ENCODE assay signal across 15 cellular contexts in genomic region chr7:30755384-30756154, GRCh38. TPM values are rescaled to one million over a fixed set of nuclear protein-coding genes. Genes with fewer than 3 reads are reported as not detected.
DNase-seq lines count a peak whose midpoint lies in the region; ATAC-seq, FAIRE-seq and TF ChIP-seq lines count a peak whose summit lies in the region.
"Had no signal": no experiment of that assay in that cellular context is flagged by ENCODE, and none has a peak within 500 bp of the region (broad histone marks: within the 10 kb centered on the region; RNA-seq: fewer than 3 reads in every experiment).

No MANE protein-coding gene starts in this region.

- DNase-seq in Ammon's horn (ENCODE audit: low spot score) (peak; percentile 62), astrocyte (ENCODE audit: low read depth) (peak; percentile 20), heart left ventricle (peak; percentile 81 to 91 (median 83)), neuronal stem cell (ENCODE audit: low spot score) (no peak), GM12891 (ENCODE audit: insufficient read length, low spot score) (no peak), HFFc6 (no peak)
- DNase-seq: activated CD4-positive, alpha-beta T cell treated with anti-CD3 and anti-CD28 coated beads, Interleukin-2, amount 10 ng/mL, durations not matched to agents 7 days and 5 days; foreskin keratinocyte; NCI-H1930; T-helper 1 cell had no signal

- no peak overlapping the region for H3K4me3 Mint-ChIP-seq in astrocyte (ENCODE audit: unreplicated experiment)
- H3K4me3 Mint-ChIP-seq in HFFc6, result no peak overlapping the region
- H3K4me3 Mint-ChIP-seq: activated CD4-positive, alpha-beta T cell treated with anti-CD3 and anti-CD28 coated beads, Interleukin-2, amount 10 ng/mL, durations not matched to agents 7 days and 5 days; type B pancreatic cell had no signal

- H2BK15ac ChIP-seq in neuronal stem cell (ENCODE audit: low read length), result no peak overlapping the region

- H3K27me3 ChIP-seq in astrocyte (ENCODE audit: insufficient read depth, low read length) (no peaks in the 10 kb centered on the region), heart left ventricle (no peaks in the 10 kb centered on the region), neuronal stem cell (ENCODE audit: control insufficient read depth in 3 of 3, insufficient read depth in 3 of 3, low read depth in 1 of 3, low read length in 3 of 3) (no peaks in the 10 kb centered on the region)
- H3K27me3 ChIP-seq: foreskin keratinocyte had no signal

- H3K9me3 ChIP-seq in astrocyte (ENCODE audit: insufficient read depth, low read depth, low read length) (no peaks in the 10 kb centered on the region), heart left ventricle (no peaks in the 10 kb centered on the region), neuronal stem cell (replicated peaks in 1 of 2; ENCODE audit: control insufficient read depth in 2 of 2, insufficient read depth in 1 of 2, low read depth in 1 of 2, low read length in 2 of 2) (peaks cover 0 to 2% of the 10 kb centered on the region in 2 donors)

- H2AK5ac ChIP-seq in neuronal stem cell (ENCODE audit: low read depth, low read length), result no peak overlapping the region

- TF ChIP-seq CTCF in astrocyte (IDR thresholded peaks at IDR 0.05; ENCODE audit: insufficient read depth, low read depth, low read length) (no peak), heart left ventricle (IDR thresholded peaks at IDR 0.05) (peak in 3 of 12 donors; percentile 12 to 20 (median 12)), HFFc6 (IDR thresholded peaks at IDR 0.05) (no peak; the same call in 1 of the 2 replicates)

- H4K91ac ChIP-seq in neuronal stem cell (ENCODE audit: low read depth, low read length, poor library complexity), result no peak overlapping the region

- H3K36me3 Mint-ChIP-seq in astrocyte (ENCODE audit: low read depth, unreplicated experiment) (no peaks in the 10 kb centered on the region), HFFc6 (ENCODE audit: low read depth) (no peaks in the 10 kb centered on the region; the same call in 1 of the 2 replicates)
- H3K36me3 Mint-ChIP-seq: type B pancreatic cell had no signal

- H3K4me1 Mint-ChIP-seq in astrocyte (ENCODE audit: low read depth, unreplicated experiment) (peaks cover 9% of the 10 kb centered on the region), HFFc6 (ENCODE audit: low read depth) (peaks cover 13% of the 10 kb centered on the region)
- H3K4me1 Mint-ChIP-seq: activated CD4-positive, alpha-beta T cell treated with anti-CD3 and anti-CD28 coated beads, Interleukin-2, amount 10 ng/mL, durations not matched to agents 7 days and 5 days had no signal

- H3K27me3 Mint-ChIP-seq in astrocyte (ENCODE audit: low read depth, unreplicated experiment), result peaks cover 12% of the 10 kb centered on the region
- H3K27me3 Mint-ChIP-seq in HFFc6 (ENCODE audit: insufficient read depth), result peaks cover 24% of the 10 kb centered on the region

- H3K9ac ChIP-seq in astrocyte (ENCODE audit: low read length) (no peak overlapping the region), neuronal stem cell (ENCODE audit: low read depth, low read length, poor library complexity) (peak overlapping the region; percentile 13)

- H3K79me1 ChIP-seq in neuronal stem cell (ENCODE audit: low read depth, low read length), result no peaks in the 10 kb centered on the region

- H3K27ac ChIP-seq in astrocyte (ENCODE audit: low read depth, low read length) (no peak overlapping the region), heart left ventricle (peak overlapping the region; percentile 15 to 72 (median 53)), neuronal stem cell (replicated peaks; ENCODE audit: low read length) (no peak overlapping the region)
- H3K27ac ChIP-seq: foreskin keratinocyte had no signal

- no peak for FAIRE-seq in astrocyte (lab: Jason Lieb, UNC)
- FAIRE-seq in GM12891 (lab: Jason Lieb, UNC), result no peak
- FAIRE-seq: G401.6 had no signal

- H3K14ac ChIP-seq in neuronal stem cell (ENCODE audit: low read length), result no peak overlapping the region

- no peak overlapping the region for H2BK12ac ChIP-seq in neuronal stem cell (ENCODE audit: low read length)

- H2BK5ac ChIP-seq in neuronal stem cell (ENCODE audit: low read length), result no peak overlapping the region

- H3K36me3 ChIP-seq in astrocyte (ENCODE audit: insufficient read depth, low read length) (no peaks in the 10 kb centered on the region), heart left ventricle (peaks cover 0 to 20% (median 0%) of the 10 kb centered on the region in 9 donors), neuronal stem cell (replicated peaks in 1 of 2; ENCODE audit: control insufficient read depth in 2 of 2, insufficient read depth in 2 of 2, low read length in 2 of 2) (peaks cover 0 to 2% of the 10 kb centered on the region in 2 donors)

- H2BK120ac ChIP-seq in neuronal stem cell (ENCODE audit: low read depth, low read length), result no peak overlapping the region

- H2AFZ ChIP-seq in astrocyte (ENCODE audit: low read depth, low read length) (no peak overlapping the region), neuronal stem cell (ENCODE audit: low read length) (no peak overlapping the region)

- no peaks in the 10 kb centered on the region for H4K20me1 ChIP-seq in astrocyte (ENCODE audit: insufficient read depth, low read length)

- H3K18ac ChIP-seq in neuronal stem cell (ENCODE audit: low read length), result no peak overlapping the region

- H3K4me3 ChIP-seq in astrocyte (ENCODE audit: insufficient read depth, low read depth, low read length), result no peak overlapping the region
- peak overlapping the region in 9 of 12 donors; percentile 15 to 69 (median 32) for H3K4me3 ChIP-seq in heart left ventricle
- H3K4me3 ChIP-seq in neuronal stem cell (ENCODE audit: low read length in 2 of 2), result peak overlapping the region in 1 of 2 donors; percentile 55

- peak; percentile 49 to 64 (median 60) for ATAC-seq in heart left ventricle
- no peak for ATAC-seq in GM19324 (IDR thresholded peaks at IDR 0.05; ENCODE audit: low FRiP score, unreplicated experiment)
- no peak for ATAC-seq in HG02610 (IDR thresholded peaks at IDR 0.05; ENCODE audit: unreplicated experiment)
- ATAC-seq: foreskin keratinocyte had no signal

- H3K4me1 ChIP-seq in astrocyte (ENCODE audit: insufficient read depth, low read length) (peaks cover 11% of the 10 kb centered on the region), heart left ventricle (peaks cover 0 to 82% (median 55%) of the 10 kb centered on the region in 12 donors), neuronal stem cell (ENCODE audit: control insufficient read depth in 2 of 2, insufficient read depth in 1 of 2, low read depth in 1 of 2, low read length in 2 of 2) (no peaks in the 10 kb centered on the region)
- H3K4me1 ChIP-seq: foreskin keratinocyte had no signal

- H3K23ac ChIP-seq in neuronal stem cell (ENCODE audit: low read depth, low read length, poor library complexity), result peak overlapping the region; percentile 46

- intact Hi-C loops in heart left ventricle (cut with DNase I), result no loop called here

- H3K79me2 ChIP-seq in astrocyte (ENCODE audit: insufficient read depth, low read length), result no peaks in the 10 kb centered on the region

- no peak overlapping the region for H4K8ac ChIP-seq in neuronal stem cell (ENCODE audit: low read depth, low read length)

- H3K9me3 Mint-ChIP-seq in astrocyte (ENCODE audit: unreplicated experiment), result peaks cover 8% of the 10 kb centered on the region
- H3K9me3 Mint-ChIP-seq in HFFc6, result no peaks in the 10 kb centered on the region
- H3K9me3 Mint-ChIP-seq: activated CD4-positive, alpha-beta T cell treated with anti-CD3 and anti-CD28 coated beads, Interleukin-2, amount 10 ng/mL, durations not matched to agents 7 days and 5 days; activated T-helper 2 cell treated with anti-CD3 and anti-CD28 coated beads, Interferon-gamma antibody, Interleukin-2, Interleukin-4, amounts not matched to agents 10 μg/mL and 5 μg/mL and 100 μg/mL, durations not matched to agents 14 hours and 24 hours and 36 hours had no signal

- H3K4ac ChIP-seq in neuronal stem cell (ENCODE audit: low read length), result no peak overlapping the region

- TF ChIP-seq POLR2A in heart left ventricle (IDR thresholded peaks at IDR 0.05), result no peak
- no peak for TF ChIP-seq POLR2A in GM12891 (IDR thresholded peaks at IDR 0.05; ENCODE audit: low read depth, low read length)

- H3K4me2 ChIP-seq in astrocyte (ENCODE audit: low read length) (no peak overlapping the region), neuronal stem cell (ENCODE audit: insufficient read depth, low read length, poor library complexity, severe bottlenecking) (no peak overlapping the region)

- WGBS in heart left ventricle, 4 donors, result 29 to 46% (median 32%) methylated on average over 18 to 22 of the region's 22 CpGs
- WGBS in neuronal stem cell (ENCODE audit: extremely low coverage in 2 of 2, insufficient read length in 2 of 2, insufficient replicate concordance in 1 of 2), 2 donors, result no CpG with 5 or more reads among the region's 22 CpGs

- H3K27ac Mint-ChIP-seq in astrocyte (ENCODE audit: unreplicated experiment) (no peak overlapping the region), HFFc6 (no peak overlapping the region)
- H3K27ac Mint-ChIP-seq: activated CD4-positive, alpha-beta T cell treated with anti-CD3 and anti-CD28 coated beads, Interleukin-2, amount 10 ng/mL, durations not matched to agents 7 days and 5 days; activated T-helper 2 cell treated with anti-CD3 and anti-CD28 coated beads, Interferon-gamma antibody, Interleukin-2, Interleukin-4, amounts not matched to agents 10 μg/mL and 5 μg/mL and 100 μg/mL, durations not matched to agents 14 hours and 24 hours and 36 hours; type B pancreatic cell had no signal

TF ChIP-seq in GM12891, 5 proteins besides CTCF, POLR2A, EP300 and RAD21:
- no peak for TF ChIP-seq SPI1 (IDR thresholded peaks at IDR 0.05; ENCODE audit: low read depth, low read length)
- TF ChIP-seq PAX5 (IDR thresholded peaks at IDR 0.05; ENCODE audit: insufficient read depth, low read length, severe bottlenecking), result no peak
- no peak for TF ChIP-seq POLR2AphosphoS5 (IDR thresholded peaks at IDR 0.05; ENCODE audit: low read depth, low read length)
- TF ChIP-seq POU2F2 (IDR thresholded peaks at IDR 0.05; ENCODE audit: low read depth, low read length), result no peak
- no peak for TF ChIP-seq TAF1 (IDR thresholded peaks at IDR 0.05; ENCODE audit: low read depth, low read length)

RNA-seq across cellular contexts. Expression of gene INMT, which starts 3.6 kb away (rescaled TPM):
- total RNA-seq in astrocyte (0.09 TPM in 1 of 2 replicates, not detected in the other), heart left ventricle (10 to 100 TPM; 11.7 to 88.1 (median 29.6) TPM)
- 10 to 100 TPM; 15.7 to 27.9 TPM for polyA plus RNA-seq in heart left ventricle
- 0.79 TPM for polyA plus RNA-seq in neuronal stem cell (2013, experiment 1 of 2)
- 1.1 TPM for polyA plus RNA-seq in neuronal stem cell (2013, experiment 2 of 2)
- 0.10 TPM for polyA plus RNA-seq in GM12891 (2012; ENCODE audit: low read depth, missing spikeins)
- not detected for total RNA-seq in HFFc6 (2021; fragmentation: NEBNext Ultra II Directional; extraction: Animal tissue kit (Norgen Biotek cat#: 25700))
- total RNA-seq: activated T-helper 2 cell treated with anti-CD3 and anti-CD28 coated beads, Interferon-gamma antibody, Interleukin-2, Interleukin-4, amounts not matched to agents 10 μg/mL and 5 μg/mL and 100 μg/mL, durations not matched to agents 14 hours and 24 hours and 36 hours; foreskin keratinocyte had no signal
- polyA plus RNA-seq: foreskin keratinocyte had no signal

RNA-seq across cellular contexts. Expression of gene MINDY4, which starts 15.6 kb away (rescaled TPM):
- total RNA-seq in astrocyte, result 3.8 and 4.1 TPM in 2 replicates
- 1 to 10 TPM; 2.4 to 6.0 (median 3.1) TPM for total RNA-seq in heart left ventricle
- 1 to 10 TPM; 1.3 to 2.4 TPM for polyA plus RNA-seq in heart left ventricle
- 2.4 TPM for polyA plus RNA-seq in neuronal stem cell (2013, experiment 1 of 2)
- polyA plus RNA-seq in neuronal stem cell (2013, experiment 2 of 2), result 2.7 TPM
- polyA plus RNA-seq in GM12891 (2012; ENCODE audit: low read depth, missing spikeins), result 0.89 TPM
- 1 to 10 TPM; 2.3 to 3.3 (median 2.6) TPM for total RNA-seq in HFFc6 (2021; fragmentation: NEBNext Ultra II Directional; extraction: Animal tissue kit (Norgen Biotek cat#: 25700))

Comparison
In these comparisons a context has a peak if more than half of its experiments do, and no peak if none do; other contexts are left out.
1. DNase-seq: peak in Ammon's horn (single experiment), astrocyte (single experiment) and heart left ventricle (5 of 5); none in neuronal stem cell (single experiment), GM12891 (single experiment) and HFFc6 (single experiment).
2. H3K27ac ChIP-seq: peak in heart left ventricle (12 of 12); none in astrocyte (single experiment) and neuronal stem cell (single experiment).
3. ATAC-seq: peak in heart left ventricle (4 of 4); none in GM19324 (single experiment) and HG02610 (single experiment).
4. RNA of gene INMT, which starts 3.6 kb away (total RNA-seq): 11.7 to 88.1 TPM in heart left ventricle; 0.09 TPM in astrocyte and not detected in HFFc6; every median in the first group is over 10 times any median in the second.